In genomic region chr1:161145832-161146231, GRCh38 we compare ENCODE assay signal across 26 cellular contexts. TPM values are rescaled to one million over a fixed set of nuclear protein-coding genes. Genes with fewer than 3 reads are reported as not detected.
A peak's percentile ranks its signal among the peaks of the same experiment; 100 is the strongest.
DNase-seq lines count a peak whose midpoint lies in the region; ATAC-seq, FAIRE-seq and TF ChIP-seq lines count a peak whose summit lies in the region.
"Had no signal": no experiment of that assay in that cellular context is flagged by ENCODE, and none has a peak within 500 bp of the region (broad histone marks: within the 10 kb centered on the region; RNA-seq: fewer than 3 reads in every experiment).

No MANE protein-coding gene starts in this region.

- H3K4me1 ChIP-seq in K562 (replicated peaks in 1 of 2; ENCODE audit: control insufficient read depth in 2 of 2, insufficient read depth in 2 of 2, low read length in 2 of 2) (peaks cover 0 to 4% of the 10 kb centered on the region in 2 experiments; a peak in 2 of 5 replicates), spleen (no peaks in the 10 kb centered on the region), gastroesophageal sphincter (no peaks in the 10 kb centered on the region)
- H3K4me1 ChIP-seq: BE2C, BLaER1 had no signal

- TF ChIP-seq RAD21 in K562 (CRISPR knock-in tag; conservative IDR thresholded peaks at IDR 0.05 in 1 of 2, IDR thresholded peaks at IDR 0.05 in 1 of 2), result no peak

- H3K27me3 ChIP-seq in K562 (ENCODE audit: control insufficient read depth in 2 of 2, insufficient read depth in 2 of 2, low read length in 2 of 2) (no peaks in the 10 kb centered on the region), spleen (replicated peaks in 1 of 7) (no peaks in the 10 kb centered on the region), gastroesophageal sphincter (no peaks in the 10 kb centered on the region)
- H3K27me3 ChIP-seq: BE2C, BLaER1 had no signal

- H3K27ac ChIP-seq in K562 (ENCODE audit: extremely low read depth, low read depth, low read length) (no peak overlapping the region), spleen (no peak overlapping the region), gastroesophageal sphincter (no peak overlapping the region)
- H3K27ac ChIP-seq: BLaER1 had no signal

- 21% methylated on average over 3 of the region's 3 CpGs for WGBS in K562 (ENCODE audit: insufficient coverage, low coverage, missing lambda C conversion rate)
- 82 to 94% (median 87%) methylated on average over 3 of the region's 3 CpGs for WGBS in spleen, 5 donors
- WGBS in gastroesophageal sphincter (ENCODE audit: low coverage in 1 of 2), 2 donors, result 68 to 77% methylated on average over 3 of the region's 3 CpGs

- no peak for FAIRE-seq in K562 (lab: Jason Lieb, UNC)
- FAIRE-seq: A204.1, GM12878, GM12892, GM18507 had no signal

- POLR2A ChIA-PET in K562 (lab: Yijun Ruan, JAX), result interaction anchor here (0.6 kb wide), 2 partner anchors 14 to 194 kb away, joined by 3 read pairs; partner anchors contain the start of gene USP21

- H3K4me2 ChIP-seq in K562 (ENCODE audit: insufficient read depth, low read length), result no peak overlapping the region
- H3K4me2 ChIP-seq: BLaER1 had no signal

- H3K9me3 ChIP-seq in K562 (replicated peaks; ENCODE audit: control insufficient read depth, insufficient read depth, low read depth, low read length) (no peaks in the 10 kb centered on the region), spleen (no peaks in the 10 kb centered on the region), gastroesophageal sphincter (no peaks in the 10 kb centered on the region)
- H3K9me3 ChIP-seq: BE2C, BLaER1 had no signal

- H3K4me3 ChIP-seq in K562 (no peak overlapping the region), spleen (no peak overlapping the region), gastroesophageal sphincter (no peak overlapping the region)
- H3K4me3 ChIP-seq: BLaER1, GM12878 had no signal

- DNase-seq in NCI-H1694 (lab: John Stamatoyannopoulos, UW) (peak; percentile 19), K562 (ENCODE audit: extremely low read depth in 1 of 4, low spot score in 3 of 4) (no peak), spleen (peak; percentile 6)
- DNase-seq in activated CD4-positive, alpha-beta T cell treated with anti-CD3 and anti-CD28 coated beads for 1 hour, result no peak
- DNase-seq: 8988T; ACHN; BE2C; C1 segment of cervical spinal cord; CD4-positive, alpha-beta memory T cell; CD4-positive, CD25-positive, alpha-beta regulatory T cell; CD8-positive, alpha-beta memory T cell; COR-L47; DMS 273 treated with DMSO at 0.1 percent for 48 hours; DMS153; DMS53; DMS79; DND-41; EL; GDM1 had no signal

- no peaks in the 10 kb centered on the region for H3K9me1 ChIP-seq in K562 (ENCODE audit: control insufficient read depth, insufficient read depth, low read length)

- TF ChIP-seq CTCF in K562 (IDR thresholded peaks at IDR 0.05 in 2 of 3, conservative IDR thresholded peaks at IDR 0.05 in 1 of 3; ENCODE audit: insufficient read depth in 2 of 3, low read depth in 1 of 3, low read length in 3 of 3) (no peak), spleen (IDR thresholded peaks at IDR 0.05 in 8 of 11, conservative IDR thresholded peaks at IDR 0.05 in 3 of 11) (no peak), gastroesophageal sphincter (IDR thresholded peaks at IDR 0.05) (no peak)

- no peaks in the 10 kb centered on the region for H3K79me2 ChIP-seq in K562 (ENCODE audit: control insufficient read depth, insufficient read depth, low read length)

- in situ Hi-C loops in K562 (cut with MboI), result no loop called here

- H3K36me3 ChIP-seq in K562 (ENCODE audit: control insufficient read depth, insufficient read depth, low read length) (no peaks in the 10 kb centered on the region), spleen (no peaks in the 10 kb centered on the region), gastroesophageal sphincter (no peaks in the 10 kb centered on the region)
- H3K36me3 ChIP-seq: BE2C, BLaER1 had no signal

- no peak overlapping the region for H3K9ac ChIP-seq in K562 (ENCODE audit: insufficient read depth in 1 of 2, low read depth in 2 of 2, low read length in 2 of 2)
- H3K9ac ChIP-seq: BLaER1 had no signal

- TF ChIP-seq POLR2A in K562 (conservative IDR thresholded peaks at IDR 0.05) (no peak), spleen (IDR thresholded peaks at IDR 0.05) (no peak), gastroesophageal sphincter (IDR thresholded peaks at IDR 0.05) (no peak)

- ATAC-seq in K562, result no peak
- no peak for ATAC-seq in gastroesophageal sphincter
- ATAC-seq in HG02885 (IDR thresholded peaks at IDR 0.05; ENCODE audit: poor library complexity, unreplicated experiment), result no peak
- ATAC-seq: GM12878 had no signal

- H2AFZ ChIP-seq in K562 (ENCODE audit: low read depth, low read length), result no peak overlapping the region

- no TSS peak for BruUV-seq in K562 (replicated peaks; lab: Mats Ljungman, UMichigan)

- intact Hi-C loops in K562 (cut with micrococcal nuclease), result no loop called here
- intact Hi-C loops in spleen (cut with DNase I; ENCODE audit: low total_unique reads), result no loop called here

- no peaks in the 10 kb centered on the region for H4K20me1 ChIP-seq in K562 (replicated peaks; ENCODE audit: control insufficient read depth, insufficient read depth, low read length)
- H4K20me1 ChIP-seq: BLaER1 had no signal

- CTCF ChIA-PET in K562 (lab: Yijun Ruan, JAX; ENCODE audit: low intra/inter-chr PET ratio), result no interaction called here

- no peak for TF ChIP-seq EP300 in K562 (IDR thresholded peaks at IDR 0.05; ENCODE audit: low read length)
- TF ChIP-seq EP300 in gastroesophageal sphincter (IDR thresholded peaks at IDR 0.05), result no peak

RNA-seq across cellular contexts. Expression of gene UFC1, which starts 7.9 kb away (rescaled TPM):
- total RNA-seq in K562 (2011; cell fraction: chromatin; rRNA removed; ENCODE audit: low replicate concordance), result 38.3 and 47.8 TPM in 2 replicates
- total RNA-seq in K562 (2011; cell fraction: nucleolus; rRNA removed), result 27.1 and 28.9 TPM in 2 replicates
- total RNA-seq in K562 (2011; cell fraction: nucleoplasm; rRNA removed), result 45.8 and 57.9 TPM in 2 replicates
- total RNA-seq in K562 (2014; rRNA removed) (97.1 and 112 TPM in 2 replicates), K562 (2014; rRNA removed; fragmentation: Illumina TruSeq; extraction: Trizol) (151 TPM in 2 replicates), K562 (2015; rRNA removed; fragmentation: Illumina TruSeq; extraction: Trizol) (165 and 167 TPM in 2 replicates), K562 (2021) (92.8 and 94.2 TPM in 2 replicates), spleen (10 to 100 TPM; 62.8 to 76.3 (median 71.2) TPM), gastroesophageal sphincter (10 to 100 TPM; 60.5 to 83.7 (median 72.8) TPM)
- polyA plus RNA-seq in K562 (2011; rRNA removed) (161 and 166 TPM in 2 replicates), K562 (2014; fragmentation: Illumina TruSeq; extraction: Trizol) (167 and 190 TPM in 2 replicates), K562 (2014; fragmentation: Nextera tagmentation; extraction: Ambion mirVana) (100 to 1,000 TPM; 213 to 220 TPM), K562 (2014; rRNA removed) (113 and 143 TPM in 2 replicates), spleen (100 to 1,000 TPM; 114 to 130 (median 119) TPM)
- 91.4 and 190 TPM in 2 replicates for polyA plus RNA-seq in K562 (2011; cell fraction: cytosol; rRNA removed)
- polyA plus RNA-seq in K562 (2011; cell fraction: nucleus; rRNA removed), result 39.8 and 76.0 TPM in 2 replicates
- 124 and 155 TPM in 2 replicates for polyA plus RNA-seq in K562 (2012)
- 154 and 155 TPM in 2 replicates for polyA minus RNA-seq in K562 (2011; rRNA and poly(A)+ RNA removed)
- polyA minus RNA-seq in K562 (2011; cell fraction: cytosol; rRNA and poly(A)+ RNA removed), result 56.1 and 62.8 TPM in 2 replicates
- 16.7 and 35.9 TPM in 2 replicates for polyA minus RNA-seq in K562 (2011; cell fraction: nucleus; rRNA and poly(A)+ RNA removed)

RNA-seq across cellular contexts. Expression of gene DEDD, which starts 13.4 kb away (rescaled TPM):
- 15.2 and 18.5 TPM in 2 replicates for total RNA-seq in K562 (2011; cell fraction: chromatin; rRNA removed; ENCODE audit: low replicate concordance)
- 11.6 and 11.8 TPM in 2 replicates for total RNA-seq in K562 (2011; cell fraction: nucleolus; rRNA removed)
- total RNA-seq in K562 (2011; cell fraction: nucleoplasm; rRNA removed), result 15.0 and 20.0 TPM in 2 replicates
- total RNA-seq in K562 (2014; rRNA removed) (15.6 and 19.1 TPM in 2 replicates), K562 (2014; rRNA removed; fragmentation: Illumina TruSeq; extraction: Trizol) (11.6 and 12.0 TPM in 2 replicates), K562 (2015; rRNA removed; fragmentation: Illumina TruSeq; extraction: Trizol) (11.6 and 13.4 TPM in 2 replicates), K562 (2021) (26.3 and 29.0 TPM in 2 replicates), spleen (10 to 100 TPM; 28.7 to 49.1 (median 38.2) TPM), gastroesophageal sphincter (10 to 100 TPM; 34.2 to 54.4 (median 41.7) TPM)
- polyA plus RNA-seq in K562 (2011; rRNA removed) (16.0 and 24.4 TPM in 2 replicates), K562 (2014; fragmentation: Illumina TruSeq; extraction: Trizol) (31.4 and 35.0 TPM in 2 replicates), K562 (2014; fragmentation: Nextera tagmentation; extraction: Ambion mirVana) (10 to 100 TPM; 31.6 to 41.0 TPM), K562 (2014; rRNA removed) (16.7 and 16.8 TPM in 2 replicates), spleen (10 to 100 TPM; 15.9 to 18.5 (median 17.7) TPM)
- polyA plus RNA-seq in K562 (2011; cell fraction: cytosol; rRNA removed), result 38.4 and 56.4 TPM in 2 replicates
- polyA plus RNA-seq in K562 (2011; cell fraction: nucleus; rRNA removed), result 27.9 and 37.6 TPM in 2 replicates
- polyA plus RNA-seq in K562 (2012), result 27.7 and 29.6 TPM in 2 replicates
- 26.2 and 47.1 TPM in 2 replicates for polyA minus RNA-seq in K562 (2011; rRNA and poly(A)+ RNA removed)
- polyA minus RNA-seq in K562 (2011; cell fraction: cytosol; rRNA and poly(A)+ RNA removed), result 10.9 and 16.7 TPM in 2 replicates
- 5.1 and 6.2 TPM in 2 replicates for polyA minus RNA-seq in K562 (2011; cell fraction: nucleus; rRNA and poly(A)+ RNA removed)

RNA-seq across cellular contexts. Expression of gene USP21, which starts 13.5 kb away (rescaled TPM):
- total RNA-seq in K562 (2011; cell fraction: chromatin; rRNA removed; ENCODE audit: low replicate concordance), result 83.0 and 141 TPM in 2 replicates
- 82.2 and 86.2 TPM in 2 replicates for total RNA-seq in K562 (2011; cell fraction: nucleolus; rRNA removed)
- total RNA-seq in K562 (2011; cell fraction: nucleoplasm; rRNA removed), result 77.2 and 80.0 TPM in 2 replicates
- total RNA-seq in K562 (2014; rRNA removed) (21.6 and 25.7 TPM in 2 replicates), K562 (2014; rRNA removed; fragmentation: Illumina TruSeq; extraction: Trizol) (4.9 and 5.1 TPM in 2 replicates), K562 (2015; rRNA removed; fragmentation: Illumina TruSeq; extraction: Trizol) (7.2 and 9.5 TPM in 2 replicates), K562 (2021) (41.7 and 42.7 TPM in 2 replicates), spleen (10 to 100 TPM; 25.3 to 33.0 (median 29.4) TPM), gastroesophageal sphincter (10 to 100 TPM in 3 of 4 donors, 1 to 10 TPM in 1; 10.0 to 27.6 (median 14.7) TPM)
- polyA plus RNA-seq in K562 (2011; rRNA removed) (22.9 and 38.9 TPM in 2 replicates), K562 (2014; fragmentation: Illumina TruSeq; extraction: Trizol) (44.9 and 52.4 TPM in 2 replicates), K562 (2014; fragmentation: Nextera tagmentation; extraction: Ambion mirVana) (10 to 100 TPM; 14.7 to 14.8 TPM), K562 (2014; rRNA removed) (35.4 and 39.3 TPM in 2 replicates), spleen (10 to 100 TPM; 17.9 to 26.1 (median 24.4) TPM)
- polyA plus RNA-seq in K562 (2011; cell fraction: cytosol; rRNA removed), result 42.3 and 59.0 TPM in 2 replicates
- polyA plus RNA-seq in K562 (2011; cell fraction: nucleus; rRNA removed), result 238 and 248 TPM in 2 replicates
- 26.7 and 40.5 TPM in 2 replicates for polyA plus RNA-seq in K562 (2012)
- polyA minus RNA-seq in K562 (2011; rRNA and poly(A)+ RNA removed), result 13.3 and 16.3 TPM in 2 replicates
- polyA minus RNA-seq in K562 (2011; cell fraction: cytosol; rRNA and poly(A)+ RNA removed), result 15.9 and 25.0 TPM in 2 replicates
- 42.5 and 75.6 TPM in 2 replicates for polyA minus RNA-seq in K562 (2011; cell fraction: nucleus; rRNA and poly(A)+ RNA removed)

RNA-seq across cellular contexts. Expression of gene PPOX, which starts 20.4 kb away (rescaled TPM):
- 111 and 182 TPM in 2 replicates for total RNA-seq in K562 (2011; cell fraction: chromatin; rRNA removed; ENCODE audit: low replicate concordance)
- total RNA-seq in K562 (2011; cell fraction: nucleolus; rRNA removed), result 117 TPM in 2 replicates
- total RNA-seq in K562 (2011; cell fraction: nucleoplasm; rRNA removed), result 116 and 129 TPM in 2 replicates
- total RNA-seq in K562 (2014; rRNA removed) (45.9 and 66.7 TPM in 2 replicates), K562 (2014; rRNA removed; fragmentation: Illumina TruSeq; extraction: Trizol) (33.1 and 36.1 TPM in 2 replicates), K562 (2015; rRNA removed; fragmentation: Illumina TruSeq; extraction: Trizol) (22.1 and 24.9 TPM in 2 replicates), K562 (2021) (48.5 TPM in 2 replicates), spleen (10 to 100 TPM; 25.5 to 41.3 (median 35.6) TPM), gastroesophageal sphincter (10 to 100 TPM; 10.5 to 27.4 (median 17.6) TPM)
- polyA plus RNA-seq in K562 (2011; rRNA removed) (57.1 and 98.3 TPM in 2 replicates), K562 (2014; fragmentation: Illumina TruSeq; extraction: Trizol) (35.4 and 38.9 TPM in 2 replicates), K562 (2014; fragmentation: Nextera tagmentation; extraction: Ambion mirVana) (10 to 100 TPM; 17.0 to 31.1 TPM), K562 (2014; rRNA removed) (55.4 and 81.8 TPM in 2 replicates), spleen (10 to 100 TPM; 33.5 to 74.7 (median 44.5) TPM)
- polyA plus RNA-seq in K562 (2011; cell fraction: cytosol; rRNA removed), result 56.7 and 63.8 TPM in 2 replicates
- polyA plus RNA-seq in K562 (2011; cell fraction: nucleus; rRNA removed), result 357 and 442 TPM in 2 replicates
- 44.3 and 62.8 TPM in 2 replicates for polyA plus RNA-seq in K562 (2012)
- polyA minus RNA-seq in K562 (2011; rRNA and poly(A)+ RNA removed), result 22.0 and 25.5 TPM in 2 replicates
- 12.2 and 28.6 TPM in 2 replicates for polyA minus RNA-seq in K562 (2011; cell fraction: cytosol; rRNA and poly(A)+ RNA removed)
- 34.2 and 56.1 TPM in 2 replicates for polyA minus RNA-seq in K562 (2011; cell fraction: nucleus; rRNA and poly(A)+ RNA removed)

RNA-seq across cellular contexts. Expression of gene NIT1, which starts 27.9 kb away (rescaled TPM):
- 50.4 and 95.6 TPM in 2 replicates for total RNA-seq in K562 (2011; cell fraction: chromatin; rRNA removed; ENCODE audit: low replicate concordance)
- 57.4 and 67.9 TPM in 2 replicates for total RNA-seq in K562 (2011; cell fraction: nucleolus; rRNA removed)
- 49.4 and 62.0 TPM in 2 replicates for total RNA-seq in K562 (2011; cell fraction: nucleoplasm; rRNA removed)
- total RNA-seq in K562 (2014; rRNA removed), result 23.1 and 29.3 TPM in 2 replicates
- 30.2 and 30.9 TPM in 2 replicates for total RNA-seq in K562 (2014; rRNA removed; fragmentation: Illumina TruSeq; extraction: Trizol)
- 25.6 and 27.4 TPM in 2 replicates for total RNA-seq in K562 (2015; rRNA removed; fragmentation: Illumina TruSeq; extraction: Trizol)
- 35.9 and 41.0 TPM in 2 replicates for total RNA-seq in K562 (2021)
- 18.4 and 25.1 TPM in 2 replicates for polyA plus RNA-seq in K562 (2011; rRNA removed)
- polyA plus RNA-seq in K562 (2011; cell fraction: cytosol; rRNA removed), result 26.0 and 39.0 TPM in 2 replicates
- polyA plus RNA-seq in K562 (2011; cell fraction: nucleus; rRNA removed), result 90.2 and 129 TPM in 2 replicates
- 33.6 and 64.4 TPM in 2 replicates for polyA plus RNA-seq in K562 (2012)
- polyA plus RNA-seq in K562 (2014; fragmentation: Illumina TruSeq; extraction: Trizol), result 48.9 and 49.2 TPM in 2 replicates
- 10 to 100 TPM; 69.8 to 76.0 TPM for polyA plus RNA-seq in K562 (2014; fragmentation: Nextera tagmentation; extraction: Ambion mirVana)
- 33.7 and 35.5 TPM in 2 replicates for polyA plus RNA-seq in K562 (2014; rRNA removed)
- polyA minus RNA-seq in K562 (2011; rRNA and poly(A)+ RNA removed), result 15.2 and 18.3 TPM in 2 replicates
- polyA minus RNA-seq in K562 (2011; cell fraction: cytosol; rRNA and poly(A)+ RNA removed), result 9.4 and 14.5 TPM in 2 replicates
- 27.5 and 36.8 TPM in 2 replicates for polyA minus RNA-seq in K562 (2011; cell fraction: nucleus; rRNA and poly(A)+ RNA removed)
- total RNA-seq in spleen, result 10 to 100 TPM; 29.4 to 48.2 (median 43.6) TPM
- polyA plus RNA-seq in spleen, result 10 to 100 TPM; 27.7 to 36.9 (median 31.5) TPM
- 10 to 100 TPM; 30.4 to 61.9 (median 32.8) TPM for total RNA-seq in gastroesophageal sphincter

Comparison
In these comparisons a context has a peak if more than half of its experiments do, and no peak if none do; other contexts are left out.
1. DNase-seq: peak in NCI-H1694 (single experiment) and spleen (single experiment); none in K562 (0 of 4) and activated CD4-positive, alpha-beta T cell treated with anti-CD3 and anti-CD28 coated beads for 1 hour (single experiment).